Comparison of ENCODE assay signal across 8 cellular contexts in the genomic region with DNA sequence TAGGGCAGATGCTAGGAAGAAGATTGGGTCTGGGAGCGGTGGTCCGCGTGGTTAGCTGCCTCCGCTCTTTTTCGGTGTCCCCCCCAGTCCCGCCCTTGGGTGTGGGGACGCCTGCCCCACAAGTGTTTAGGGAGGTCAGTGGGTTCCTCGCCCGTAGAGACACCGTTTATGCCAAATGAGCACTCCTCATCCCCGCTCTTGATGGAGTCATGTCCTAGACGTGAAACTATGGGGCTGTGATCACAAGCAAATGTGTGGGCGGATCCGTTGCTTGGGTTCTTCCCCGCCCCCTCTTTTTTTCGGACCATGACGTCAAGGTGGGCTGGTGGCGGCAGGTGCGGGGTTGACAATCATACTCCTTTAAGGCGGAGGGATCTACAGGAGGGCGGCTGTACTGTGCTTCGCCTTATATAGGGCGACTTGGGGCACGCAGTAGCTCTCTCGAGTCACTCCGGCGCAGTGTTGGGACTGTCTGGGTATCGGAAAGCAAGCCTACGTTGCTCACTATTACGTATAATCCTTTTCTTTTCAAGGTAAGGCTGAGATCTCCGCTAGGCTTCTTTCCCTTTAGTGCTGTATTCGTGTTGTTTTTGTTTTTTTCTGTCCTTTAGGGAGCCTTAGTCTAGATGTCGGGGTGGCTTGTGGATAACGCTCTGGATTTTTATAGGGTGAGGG. TPM values are rescaled to one million over a fixed set of nuclear protein-coding genes. Genes with fewer than 3 reads are reported as not detected.
DNase-seq lines count a peak whose midpoint lies in the region; ATAC-seq and TF ChIP-seq lines count a peak whose summit lies in the region.

A gene (plus strand): TSS at position 439 of the 675 bp plus-strand sequence. CDS start 1,529 bp downstream, outside the sequence.

- TF ChIP-seq CTCF in kidney epithelial cell (IDR thresholded peaks at IDR 0.05; ENCODE audit: insufficient read depth, low read length, poor library complexity, severe bottlenecking) = no peak

- ATAC-seq in HG03378 (IDR thresholded peaks at IDR 0.05; ENCODE audit: unreplicated experiment) = peak; percentile 59
- peak; percentile 73 to 75 for ATAC-seq in activated CD4-positive, CD25-positive, alpha-beta regulatory T cell treated with anti-CD3 and anti-CD28 coated beads, Interleukin-2, amount 50 U/mL, for 24 hours

- peak; percentile 100 for TF ChIP-seq POLR2A in GM19099 (IDR thresholded peaks at IDR 0.05; ENCODE audit: extremely low read depth, insufficient read length, low read depth)

- H3K36me3 ChIP-seq in kidney epithelial cell (ENCODE audit: control insufficient read depth, insufficient read depth, low read length) = peaks cover 11% of the 10 kb centered on the region

- DNase-seq in Ammon's horn (ENCODE audit: low spot score) = peak; percentile 98
- DNase-seq in NCI-H446 treated with DMSO at 0.1 percent for 48 hours (lab: John Stamatoyannopoulos, UW) = peak; percentile 97
- peak; percentile 64 to 96 for DNase-seq in cerebellar nuclear complex (lab: John Stamatoyannopoulos, UW)
- DNase-seq in kidney epithelial cell (ENCODE audit: low read depth) = peak; percentile 95
- DNase-seq in stimulated activated CD4-positive, alpha-beta T cell treated with anti-CD3 and anti-CD28 coated beads, Interleukin-15, amount 100 ng/mL, for 24 hours = peak; percentile 96

- peak within 1 kb of the TSS; percentile 80 for H3K4me3 ChIP-seq in kidney epithelial cell (ENCODE audit: low read depth, low read length)

- no peaks in the 10 kb centered on the region for H3K27me3 ChIP-seq in kidney epithelial cell (ENCODE audit: control insufficient read depth, insufficient read depth, low read length)

RNA-seq across cellular contexts. Expression of the gene that starts here (rescaled TPM):
- total RNA-seq in kidney epithelial cell = 1,065 and 1,294 TPM in 2 replicates

Comparison
In these comparisons a context has a peak if more than half of its experiments do, and no peak if none do; other contexts are left out.
1. Peak in every context shown above with its lines: DNase-seq, ATAC-seq and H3K4me3 ChIP-seq.